Comparison of ENCODE assay signal across 1 cellular context in genomic region chr1:40532062-40532389, GRCh38.
TF ChIP-seq lines count a peak whose summit lies in the region.

No MANE protein-coding gene starts in this region.

TF ChIP-seq in liver, 16 proteins besides CTCF, POLR2A, EP300 and RAD21 (continued from another document):
- no peak for TF ChIP-seq ZBTB33 (IDR thresholded peaks at IDR 0.05)
- TF ChIP-seq NR2F2 (IDR thresholded peaks at IDR 0.05): no peak
- no peak for TF ChIP-seq FOXA2 (IDR thresholded peaks at IDR 0.05)
- no peak for TF ChIP-seq JUND (IDR thresholded peaks at IDR 0.05)
